Comparison of ENCODE assay signal across 19 cellular contexts in the genomic region with DNA sequence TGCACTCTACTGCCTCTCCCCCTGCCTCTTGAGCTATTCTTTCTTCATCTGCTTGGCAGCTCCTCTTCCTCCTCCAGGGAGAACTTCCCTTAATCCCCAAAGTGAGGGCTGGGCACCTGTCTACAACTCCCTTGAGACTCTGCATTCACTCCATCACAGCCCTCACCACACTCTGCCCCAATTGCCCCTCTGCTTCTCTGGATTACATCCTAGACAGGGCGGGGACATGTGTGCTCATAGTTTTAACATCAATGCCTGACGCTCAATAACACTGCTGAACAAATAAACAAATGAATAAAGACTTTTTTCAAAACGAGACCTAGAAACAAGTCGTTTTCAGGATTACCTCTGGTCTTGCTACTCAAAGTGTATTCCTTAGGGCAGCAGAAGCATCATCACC.
A peak's percentile ranks its signal among the peaks of the same experiment; 100 is the strongest.
DNase-seq lines count a peak whose midpoint lies in the region; ATAC-seq, FAIRE-seq and TF ChIP-seq lines count a peak whose summit lies in the region.
"Had no signal": no experiment of that assay in that cellular context is flagged by ENCODE, and none has a peak within 500 bp of the region (broad histone marks: within the 10 kb centered on the region; RNA-seq: fewer than 3 reads in every experiment).

No MANE protein-coding gene starts in this region.

- no TSS peak for BruUV-seq in HepG2 (replicated peaks; lab: Mats Ljungman, UMichigan)

- intact Hi-C loops in HepG2 (cut with micrococcal nuclease; ENCODE audit: unreplicated experiment) (no loop called here), right lobe of liver (cut with DNase I) (no loop called here)

- TF ChIP-seq CTCF in liver (IDR thresholded peaks at IDR 0.05; ENCODE audit: low read depth, low read length, missing input control) = no peak
- TF ChIP-seq CTCF in HepG2 (CRISPR knock-in tag; IDR thresholded peaks at IDR 0.05) = no peak
- TF ChIP-seq CTCF in choroid plexus epithelial cell (conservative IDR thresholded peaks at IDR 0.05; ENCODE audit: low read depth, low read length) = no peak
- no peak for TF ChIP-seq CTCF in right lobe of liver (IDR thresholded peaks at IDR 0.05)

- no peak overlapping the region for H3K4me3 ChIP-seq in liver (ENCODE audit: low read depth in 1 of 3, low read length in 3 of 3)
- no peak overlapping the region for H3K4me3 ChIP-seq in HepG2 (replicated peaks in 1 of 3; ENCODE audit: insufficient read depth in 1 of 3, low read depth in 2 of 3, low read length in 3 of 3)
- no peak overlapping the region for H3K4me3 ChIP-seq in choroid plexus epithelial cell (ENCODE audit: low read depth, low read length)
- no peak overlapping the region for H3K4me3 ChIP-seq in right lobe of liver
- H3K4me3 ChIP-seq: GM12878 had no signal

- FAIRE-seq in HepG2 (lab: Jason Lieb, UNC) = no peak
- FAIRE-seq: GM12878 had no signal

- H3K9ac ChIP-seq in liver (ENCODE audit: low read depth in 1 of 2, low read length in 2 of 2) = peak overlapping the region in 1 of 2 donors; percentile 13
- H3K9ac ChIP-seq in HepG2 (ENCODE audit: insufficient read depth, low read depth, low read length) = no peak overlapping the region

- peaks cover 0 to 21% (median 15%) of the 10 kb centered on the region in 4 donors for H3K4me1 ChIP-seq in liver (ENCODE audit: control insufficient read depth in 4 of 4, insufficient read depth in 4 of 4, low read length in 3 of 4)
- H3K4me1 ChIP-seq in HepG2 (ENCODE audit: insufficient read depth, low read length) = no peaks in the 10 kb centered on the region
- peaks cover 0 to 21% (median 8%) of the 10 kb centered on the region in 4 donors for H3K4me1 ChIP-seq in right lobe of liver

- ATAC-seq in HepG2 = no peak
- ATAC-seq in right lobe of liver = peak; percentile 61 to 81 (median 69)
- no peak for ATAC-seq in GM18868 (IDR thresholded peaks at IDR 0.05; ENCODE audit: unreplicated experiment)
- no peak for ATAC-seq in GM18858 (IDR thresholded peaks at IDR 0.05; ENCODE audit: unreplicated experiment)
- ATAC-seq: GM12878, PC-3 had no signal

- H3K4me2 ChIP-seq in HepG2 (ENCODE audit: low read depth, low read length) = no peak overlapping the region

- CTCF ChIA-PET in HepG2 (lab: Yijun Ruan, JAX; ENCODE audit: low intra/inter-chr PET ratio, low total read pairs) = no interaction called here

- peak overlapping the region; percentile 25 to 32 for H3K27ac ChIP-seq in liver (ENCODE audit: low read depth in 1 of 2, low read length in 2 of 2)
- no peak overlapping the region for H3K27ac ChIP-seq in HepG2 (ENCODE audit: extremely low read length, insufficient read depth, low read length)
- H3K27ac ChIP-seq in right lobe of liver = peak overlapping the region in 2 of 3 donors; percentile 34 to 61
- H3K27ac ChIP-seq: RWPE1 had no signal

- H4K20me1 ChIP-seq in HepG2 (ENCODE audit: insufficient read depth, low read length) = no peaks in the 10 kb centered on the region

- H3K27me3 ChIP-seq in liver (ENCODE audit: control insufficient read depth in 4 of 4, insufficient read depth in 4 of 4, low read length in 3 of 4) (no peaks in the 10 kb centered on the region), HepG2 (ENCODE audit: control insufficient read depth in 1 of 2, insufficient read depth in 2 of 2, low read length in 2 of 2) (no peaks in the 10 kb centered on the region), right lobe of liver (no peaks in the 10 kb centered on the region)

- no peak for TF ChIP-seq RAD21 in liver (IDR thresholded peaks at IDR 0.05)
- TF ChIP-seq RAD21 in HepG2 (CRISPR knock-in tag; IDR thresholded peaks at IDR 0.05) = no peak

- POLR2A ChIA-PET in HepG2 (lab: Yijun Ruan, JAX) = no interaction called here

- WGBS in liver = 31% methylated on average over 4 of the region's 4 CpGs
- 94% methylated on average over 4 of the region's 4 CpGs for WGBS in HepG2 (ENCODE audit: low lambda C conversion rate)
- 33% methylated on average over 4 of the region's 4 CpGs for WGBS in right lobe of liver (ENCODE audit: insufficient coverage, low coverage, low lambda C conversion rate, missing lambda C conversion rate)

- H3K36me3 ChIP-seq in liver (ENCODE audit: control insufficient read depth in 4 of 4, insufficient read depth in 3 of 4, low read depth in 1 of 4, low read length in 3 of 4) = peaks cover 2 to 8% (median 5%) of the 10 kb centered on the region in 4 donors
- peaks cover 19 to 66% of the 10 kb centered on the region in 2 experiments for H3K36me3 ChIP-seq in HepG2 (replicated peaks in 1 of 2; ENCODE audit: control insufficient read depth in 1 of 2, insufficient read depth in 2 of 2, low read length in 2 of 2)
- H3K36me3 ChIP-seq in right lobe of liver = no peaks in the 10 kb centered on the region

- H3K79me2 ChIP-seq in HepG2 (ENCODE audit: insufficient read depth, low read length) = no peaks in the 10 kb centered on the region

- H3K9me3 ChIP-seq in liver (ENCODE audit: control insufficient read depth in 4 of 4, low read length in 3 of 4) (no peaks in the 10 kb centered on the region), HepG2 (ENCODE audit: low read length) (no peaks in the 10 kb centered on the region), right lobe of liver (no peaks in the 10 kb centered on the region)

- no peak for DNase-seq in HepG2 (ENCODE audit: low spot score)
- peak; percentile 42 for DNase-seq in choroid plexus epithelial cell (ENCODE audit: low read depth)
- no peak for DNase-seq in right lobe of liver
- no peak for DNase-seq in NCI-H2029 treated with DMSO at 0.1 percent for 48 hours (lab: John Stamatoyannopoulos, UW)
- DNase-seq: C1 segment of cervical spinal cord, DMS 273 treated with DMSO at 0.1 percent for 48 hours, GDM1, H7, MV-4-11, NCI-H1417, NCI-H2029, NCI-H226, NCI-H774, PC-3 had no signal

- TF ChIP-seq EP300 in HepG2 (IDR thresholded peaks at IDR 0.05; ENCODE audit: low read depth in 2 of 2, low read length in 2 of 2) (no peak), HepG2 (CRISPR knock-in tag; IDR thresholded peaks at IDR 0.05; ENCODE audit: borderline replicate concordance) (no peak)

- no peak overlapping the region for H2AFZ ChIP-seq in HepG2 (ENCODE audit: low read length)

- in situ Hi-C loops in HepG2 (cut with HindIII; ENCODE audit: extremely low pct_ligation_motif_present, low pct_unique_long_range_greater_than_20kb) = loop anchor here (10.0 kb wide), 1 partner anchor 59 kb away; no protein-coding TSS in a partner anchor

- TF ChIP-seq POLR2A in HepG2 (IDR thresholded peaks at IDR 0.05; ENCODE audit: insufficient read depth in 1 of 2, low read depth in 2 of 2, low read length in 2 of 2) (no peak), right lobe of liver (IDR thresholded peaks at IDR 0.05) (no peak)

TF ChIP-seq in liver, 16 proteins besides CTCF, POLR2A, EP300 and RAD21 (continues in another document):
- no peak for TF ChIP-seq TAF1 (conservative IDR thresholded peaks at IDR 0.05)
- TF ChIP-seq JUND (IDR thresholded peaks at IDR 0.05) = no peak
- no peak for TF ChIP-seq FOXA1 (IDR thresholded peaks at IDR 0.05)
- no peak for TF ChIP-seq EGR1 (IDR thresholded peaks at IDR 0.05; ENCODE audit: low read depth in 2 of 2)
- no peak for TF ChIP-seq MAX (IDR thresholded peaks at IDR 0.05)
- TF ChIP-seq, protein P1, sequence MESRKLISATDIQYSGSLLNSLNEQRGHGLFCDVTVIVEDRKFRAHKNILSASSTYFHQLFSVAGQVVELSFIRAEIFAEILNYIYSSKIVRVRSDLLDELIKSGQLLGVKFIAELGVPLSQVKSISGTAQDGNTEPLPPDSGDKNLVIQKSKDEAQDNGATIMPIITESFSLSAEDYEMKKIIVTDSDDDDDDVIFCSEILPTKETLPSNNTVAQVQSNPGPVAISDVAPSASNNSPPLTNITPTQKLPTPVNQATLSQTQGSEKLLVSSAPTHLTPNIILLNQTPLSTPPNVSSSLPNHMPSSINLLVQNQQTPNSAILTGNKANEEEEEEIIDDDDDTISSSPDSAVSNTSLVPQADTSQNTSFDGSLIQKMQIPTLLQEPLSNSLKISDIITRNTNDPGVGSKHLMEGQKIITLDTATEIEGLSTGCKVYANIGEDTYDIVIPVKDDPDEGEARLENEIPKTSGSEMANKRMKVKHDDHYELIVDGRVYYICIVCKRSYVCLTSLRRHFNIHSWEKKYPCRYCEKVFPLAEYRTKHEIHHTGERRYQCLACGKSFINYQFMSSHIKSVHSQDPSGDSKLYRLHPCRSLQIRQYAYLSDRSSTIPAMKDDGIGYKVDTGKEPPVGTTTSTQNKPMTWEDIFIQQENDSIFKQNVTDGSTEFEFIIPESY (IDR thresholded peaks at IDR 0.05) = no peak

TF ChIP-seq in HepG2, 621 proteins besides CTCF, POLR2A, EP300 and RAD21 (continues in another document):
- TF ChIP-seq ZNF788 (CRISPR knock-in tag; IDR thresholded peaks at IDR 0.05; ENCODE audit: borderline replicate concordance) (no peak), HNF4G (IDR thresholded peaks at IDR 0.05; ENCODE audit: borderline replicate concordance, low read depth, low read length) (no peak), HNF4G (CRISPR knock-in tag; IDR thresholded peaks at IDR 0.05; ENCODE audit: borderline replicate concordance, low read depth) (no peak), ZNF503 (CRISPR knock-in tag; IDR thresholded peaks at IDR 0.05) (no peak), FOXA1 (IDR thresholded peaks at IDR 0.05) (no peak), FOXA1 (CRISPR knock-in tag; IDR thresholded peaks at IDR 0.05) (no peak), IKZF1 (IDR thresholded peaks at IDR 0.05) (no peak), ZFX (CRISPR knock-in tag; IDR thresholded peaks at IDR 0.05; ENCODE audit: low read depth) (no peak)

Comparison
In these comparisons a context has a peak if more than half of its experiments do, and no peak if none do; other contexts are left out.
1. ATAC-seq: peak in right lobe of liver (4 of 4); none in HepG2 (single experiment), GM18868 (single experiment) and GM18858 (single experiment).